Comparison of ENCODE assay signal across 21 cellular contexts in the genomic region with DNA sequence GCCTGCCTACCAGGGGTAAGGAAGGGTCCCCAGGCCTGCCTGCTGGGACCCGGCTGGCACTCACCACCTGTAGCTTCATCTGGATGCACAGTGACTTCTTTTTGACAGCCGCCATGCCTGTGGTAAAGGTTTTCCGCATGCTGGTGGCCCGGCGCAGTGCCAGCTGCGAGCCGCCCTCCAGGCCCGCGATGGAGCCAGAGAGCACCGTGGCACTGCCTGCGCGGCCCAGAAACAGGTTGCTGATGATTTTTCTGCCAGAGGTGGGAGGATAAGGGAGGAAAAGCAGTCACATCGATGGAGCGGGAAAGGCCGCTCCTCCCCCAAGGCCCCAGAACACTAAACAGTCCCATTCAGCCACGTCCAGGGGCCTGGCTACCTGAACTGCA.
"Had no signal": no experiment of that assay in that cellular context is flagged by ENCODE, and none has a peak within 500 bp of the region (broad histone marks: within the 10 kb centered on the region; RNA-seq: fewer than 3 reads in every experiment).

No MANE protein-coding gene starts in this region.

- H3K27ac Mint-ChIP-seq: activated CD4-positive, alpha-beta memory T cell treated with anti-CD3 and anti-CD28 coated beads for 36 hours; memory B cell; natural killer cell treated with Interleukin-12 subunit alpha and Interleukin-12 subunit beta and Interleukin-15 and Interleukin-18, amount 100 ng/mL, for 72 hours; stimulated activated naive B cell treated with anti-CD40 and anti-IgM and Interleukin-4, amounts not matched to agents 10 μg/mL and 1 μg/mL and 100 μg/mL, for 72 hours; T-helper 1 cell treated with Interleukin-12 subunit alpha and Interleukin-12 subunit beta and Interleukin-4 antibody, amounts not matched to agents 30 μg/mL and 1 μg/mL, for 36 hours had no signal

- H3K9me3 Mint-ChIP-seq: activated CD4-positive, alpha-beta memory T cell treated with anti-CD3 and anti-CD28 coated beads for 36 hours; central memory CD8-positive, alpha-beta T cell; memory B cell; natural killer cell treated with Interleukin-12 subunit alpha and Interleukin-12 subunit beta and Interleukin-15 and Interleukin-18, amount 100 ng/mL, for 72 hours; stimulated activated naive B cell treated with anti-CD40 and anti-IgM and Interleukin-4, amounts not matched to agents 10 μg/mL and 1 μg/mL and 100 μg/mL, for 72 hours; T-helper 1 cell treated with Interleukin-12 subunit alpha and Interleukin-12 subunit beta and Interleukin-4 antibody, amounts not matched to agents 30 μg/mL and 1 μg/mL, for 36 hours had no signal

- H3K9me3 ChIP-seq: esophagus squamous epithelium, gastroesophageal sphincter, transverse colon had no signal

- H3K9ac ChIP-seq: parathyroid adenoma had no signal

- ATAC-seq: gastroesophageal sphincter; natural killer cell treated with Interleukin-12 subunit alpha and Interleukin-12 subunit beta and Interleukin-15 and Interleukin-18, amount 100 ng/mL, for 72 hours; sciatic nerve; stimulated activated naive B cell treated with anti-CD40 and anti-IgM and Interleukin-4, amounts not matched to agents 10 μg/mL and 1 μg/mL and 100 μg/mL, for 72 hours had no signal

- H3K4me3 Mint-ChIP-seq: activated CD4-positive, alpha-beta memory T cell treated with anti-CD3 and anti-CD28 coated beads for 36 hours; central memory CD8-positive, alpha-beta T cell; memory B cell; natural killer cell treated with Interleukin-12 subunit alpha and Interleukin-12 subunit beta and Interleukin-15 and Interleukin-18, amount 100 ng/mL, for 72 hours; stimulated activated naive B cell treated with anti-CD40 and anti-IgM and Interleukin-4, amounts not matched to agents 10 μg/mL and 1 μg/mL and 100 μg/mL, for 72 hours; T-helper 1 cell treated with Interleukin-12 subunit alpha and Interleukin-12 subunit beta and Interleukin-4 antibody, amounts not matched to agents 30 μg/mL and 1 μg/mL, for 36 hours had no signal

- H3K27me3 Mint-ChIP-seq: activated CD4-positive, alpha-beta memory T cell treated with anti-CD3 and anti-CD28 coated beads for 36 hours; central memory CD8-positive, alpha-beta T cell; memory B cell; natural killer cell treated with Interleukin-12 subunit alpha and Interleukin-12 subunit beta and Interleukin-15 and Interleukin-18, amount 100 ng/mL, for 72 hours; stimulated activated naive B cell treated with anti-CD40 and anti-IgM and Interleukin-4, amounts not matched to agents 10 μg/mL and 1 μg/mL and 100 μg/mL, for 72 hours had no signal

- DNase-seq: activated CD4-positive, alpha-beta memory T cell treated with anti-CD3 and anti-CD28 coated beads for 36 hours; activated CD4-positive, alpha-beta T cell treated with anti-CD3 and anti-CD28 coated beads for 48 hours; activated CD4-positive, CD25-positive, alpha-beta regulatory T cell; activated gamma-delta T cell; activated naive CD4-positive, alpha-beta T cell treated with anti-CD3 and anti-CD28 coated beads, Interleukin-2, amount 50 U/mL, for 16 hours; anterior cingulate cortex; esophagus squamous epithelium; hypothalamus; stimulated activated CD4-positive, alpha-beta T cell treated with anti-CD3 and anti-CD28 coated beads, Interleukin-15, amount 100 ng/mL, for 24 hours; stimulated activated CD8-positive, alpha-beta memory T cell treated with anti-CD3 and anti-CD28 coated beads, Interleukin-4, amount 100 ng/mL, for 48 hours; stimulated activated naive B cell treated with anti-CD40 and anti-IgM and Interleukin-4, amounts not matched to agents 10 μg/mL and 1 μg/mL and 100 μg/mL, for 72 hours; transverse colon had no signal

- H3K4me2 ChIP-seq: smooth muscle cell had no signal

- H3K4me3 ChIP-seq: coronary artery, esophagus squamous epithelium, gastroesophageal sphincter, smooth muscle cell, transverse colon had no signal

- H3K27me3 ChIP-seq: esophagus squamous epithelium, gastroesophageal sphincter, transverse colon had no signal

- H3K4me1 ChIP-seq: transverse colon had no signal

- H3K36me3 Mint-ChIP-seq: natural killer cell treated with Interleukin-12 subunit alpha and Interleukin-12 subunit beta and Interleukin-15 and Interleukin-18, amount 100 ng/mL, for 72 hours had no signal

- H3K27ac ChIP-seq: coronary artery, esophagus squamous epithelium, gastroesophageal sphincter, parathyroid adenoma, transverse colon had no signal
